Comparison of ENCODE assay signal across 8 cellular contexts in genomic region chr16:73015612-73016487, GRCh38.
DNase-seq lines count a peak whose midpoint lies in the region; ATAC-seq, FAIRE-seq and TF ChIP-seq lines count a peak whose summit lies in the region.

No MANE protein-coding gene starts in this region.

- CTCF ChIA-PET in GM10248 (lab: Yijun Ruan, JAX), result no interaction called here

- ATAC-seq in GM21529 (IDR thresholded peaks at IDR 0.05; ENCODE audit: unreplicated experiment), result peak; percentile 84

- no peak overlapping the region for H3K27ac ChIP-seq in HL-60 (replicated peaks)

- DNase-seq in GM10248 (ENCODE audit: extremely low spot score) (peak; percentile 81), HL-60 (ENCODE audit: low read depth in 1 of 2, low spot score in 1 of 2) (peak; percentile 11 to 41), NCI-H187 (lab: John Stamatoyannopoulos, UW) (no peak), C1 segment of cervical spinal cord (lab: John Stamatoyannopoulos, UW) (no peak), NCI-H1092 treated with DMSO at 0.1 percent for 48 hours (lab: John Stamatoyannopoulos, UW) (no peak), cerebellar cortex (ENCODE audit: low spot score) (no peak)

- no peaks in the 10 kb centered on the region for H3K27me3 ChIP-seq in HL-60 (ENCODE audit: insufficient read depth, poor library complexity, severe bottlenecking)

- TF ChIP-seq CTCF in GM10248 (IDR thresholded peaks at IDR 0.05; ENCODE audit: control extremely low read depth, extremely low read depth, low read depth, missing control alignments) (no peak), HL-60 (IDR thresholded peaks at IDR 0.05; ENCODE audit: insufficient read depth, low read length) (no peak)

- H3K4me3 ChIP-seq in HL-60 (replicated peaks; ENCODE audit: insufficient read depth, low read length), result no peak overlapping the region

- POLR2A ChIA-PET in GM10248 (lab: Yijun Ruan, JAX), result no interaction called here

- FAIRE-seq in islet of Langerhans (lab: Jason Lieb, UNC), result peak; percentile 9

Comparison
In these comparisons a context has a peak if more than half of its experiments do, and no peak if none do; other contexts are left out.
1. DNase-seq: peak in GM10248 (single experiment) and HL-60 (2 of 2); none in NCI-H187 (0 of 2), C1 segment of cervical spinal cord (0 of 14), NCI-H1092 treated with DMSO at 0.1 percent for 48 hours (single experiment) and cerebellar cortex (single experiment).